Comparison of ENCODE assay signal across 8 cellular contexts in genomic region chr14:56004807-56005579, GRCh38.
DNase-seq lines count a peak whose midpoint lies in the region; ATAC-seq, FAIRE-seq and TF ChIP-seq lines count a peak whose summit lies in the region.

No MANE protein-coding gene starts in this region.

- H3K36me3 Mint-ChIP-seq in activated T-cell treated with anti-CD3 and anti-CD28 coated beads, Interleukin-2, amount 50 U/mL, for 72 hours (ENCODE audit: insufficient read depth in 2 of 2), result peaks cover 0 to 4% of the 10 kb centered on the region in 2 donors

- no peaks in the 10 kb centered on the region for H3K79me2 ChIP-seq in DND-41 (ENCODE audit: insufficient read depth, low read length)

- DNase-seq in DND-41 (peak; percentile 64), HTR-8/SVneo (ENCODE audit: insufficient read length, low spot score) (peak; percentile 24), left ventricle myocardium inferior (no peak), DMS114 treated with DMSO at 0.1 percent for 48 hours (lab: John Stamatoyannopoulos, UW; ENCODE audit: unreplicated experiment) (no peak), NCI-H2107 treated with DMSO at 0.1 percent for 48 hours (lab: John Stamatoyannopoulos, UW; ENCODE audit: unreplicated experiment) (no peak)
- peak; percentile 27 to 39 for DNase-seq in activated T-cell treated with anti-CD3 and anti-CD28 coated beads, Interleukin-2, amount 50 U/mL, for 72 hours

- FAIRE-seq in HTR-8/SVneo (lab: Jason Lieb, UNC), result peak; percentile 46

- H3K4me1 Mint-ChIP-seq in activated T-cell treated with anti-CD3 and anti-CD28 coated beads, Interleukin-2, amount 50 U/mL, for 72 hours (ENCODE audit: low read depth), result peaks cover 36% of the 10 kb centered on the region

- H3K36me3 ChIP-seq in DND-41 (ENCODE audit: insufficient read depth, low read length), result no peaks in the 10 kb centered on the region
- H3K36me3 ChIP-seq in left ventricle myocardium inferior, result no peaks in the 10 kb centered on the region
- no peaks in the 10 kb centered on the region for H3K36me3 ChIP-seq in skeletal muscle tissue (ENCODE audit: control insufficient read depth in 3 of 3, insufficient read depth in 3 of 3, low read length in 3 of 3)

- ATAC-seq in DND-41 (ENCODE audit: insufficient read depth, low read depth) (peak; percentile 65), GM21423 (IDR thresholded peaks at IDR 0.05; ENCODE audit: unreplicated experiment) (peak; percentile 81)
- peak; percentile 68 to 78 for ATAC-seq in activated T-cell treated with anti-CD3 and anti-CD28 coated beads, Interleukin-2, amount 50 U/mL, for 72 hours (replicated peaks in 1 of 2)

- peaks cover 4 to 7% of the 10 kb centered on the region in 2 donors for H3K9me3 Mint-ChIP-seq in activated T-cell treated with anti-CD3 and anti-CD28 coated beads, Interleukin-2, amount 50 U/mL, for 72 hours

- H3K27me3 Mint-ChIP-seq in activated T-cell treated with anti-CD3 and anti-CD28 coated beads, Interleukin-2, amount 50 U/mL, for 72 hours (ENCODE audit: low read depth), result peaks cover 59% of the 10 kb centered on the region

- H3K4me2 ChIP-seq in DND-41 (ENCODE audit: insufficient read depth, low read length), result peak overlapping the region; percentile 66

- H3K9me3 ChIP-seq in DND-41 (ENCODE audit: insufficient read depth, low read length, severe bottlenecking) (peaks cover 11% of the 10 kb centered on the region), left ventricle myocardium inferior (replicated peaks) (peaks cover 21% of the 10 kb centered on the region), skeletal muscle tissue (ENCODE audit: control insufficient read depth in 3 of 3, low read length in 3 of 3) (no peaks in the 10 kb centered on the region)

- H4K20me1 ChIP-seq in DND-41 (ENCODE audit: insufficient read depth, low read length), result no peaks in the 10 kb centered on the region; the same call in 1 of the 2 replicates

- peak overlapping the region; percentile 22; the same call in 1 of the 2 replicates for H3K9ac ChIP-seq in DND-41 (ENCODE audit: low read depth, low read length)
- peak overlapping the region; percentile 0 to 54 (median 45) for H3K9ac ChIP-seq in skeletal muscle tissue (ENCODE audit: low read depth in 1 of 3, low read length in 3 of 3)

- intact Hi-C loops in left ventricle myocardium inferior (cut with micrococcal nuclease), result no loop called here

- H3K27ac ChIP-seq in DND-41 (ENCODE audit: low read length) (peak overlapping the region; percentile 13; the same call in 1 of the 2 replicates), left ventricle myocardium inferior (replicated peaks) (peak overlapping the region; percentile 53), skeletal muscle tissue (ENCODE audit: low read depth, low read length) (peak overlapping the region; percentile 68)

- H3K27me3 ChIP-seq in DND-41 (ENCODE audit: insufficient read depth, low read length, poor library complexity) (no peaks in the 10 kb centered on the region), left ventricle myocardium inferior (ENCODE audit: low read depth) (no peaks in the 10 kb centered on the region), skeletal muscle tissue (ENCODE audit: control insufficient read depth in 3 of 3, insufficient read depth in 3 of 3, low read length in 3 of 3) (no peaks in the 10 kb centered on the region)

- no peak for TF ChIP-seq CTCF in DND-41 (IDR thresholded peaks at IDR 0.05; ENCODE audit: borderline replicate concordance, extremely low read depth, low read length, poor library complexity, severe bottlenecking)
- no peak for TF ChIP-seq CTCF in left ventricle myocardium inferior (IDR thresholded peaks at IDR 0.05; ENCODE audit: borderline replicate concordance)

- no peak overlapping the region for H3K27ac Mint-ChIP-seq in activated T-cell treated with anti-CD3 and anti-CD28 coated beads, Interleukin-2, amount 50 U/mL, for 72 hours

- peak overlapping the region in 1 of 2 experiments; percentile 2; a peak in 1 of 4 replicates for H3K4me3 ChIP-seq in DND-41 (ENCODE audit: low read depth in 1 of 2, low read length in 2 of 2)
- peak overlapping the region; percentile 44 for H3K4me3 ChIP-seq in left ventricle myocardium inferior
- peak overlapping the region in 1 of 3 donors; percentile 14 for H3K4me3 ChIP-seq in skeletal muscle tissue (ENCODE audit: low read length in 3 of 3)

- H2AFZ ChIP-seq in DND-41 (ENCODE audit: low read depth, low read length), result no peak overlapping the region

- H3K4me1 ChIP-seq in DND-41 (ENCODE audit: insufficient read depth, low read length) (peaks cover 44% of the 10 kb centered on the region), left ventricle myocardium inferior (peaks cover 5% of the 10 kb centered on the region), skeletal muscle tissue (ENCODE audit: control insufficient read depth in 3 of 3, insufficient read depth in 3 of 3, low read length in 3 of 3) (peaks cover 0 to 2% (median 0%) of the 10 kb centered on the region in 3 donors)

- H3K4me3 Mint-ChIP-seq in activated T-cell treated with anti-CD3 and anti-CD28 coated beads, Interleukin-2, amount 50 U/mL, for 72 hours, result peak overlapping the region; percentile 55 to 58

Comparison
In these comparisons a context has a peak if more than half of its experiments do, and no peak if none do; other contexts are left out.
1. DNase-seq: peak in DND-41 (single experiment), HTR-8/SVneo (single experiment) and activated T-cell treated with anti-CD3 and anti-CD28 coated beads, Interleukin-2, amount 50 U/mL, for 72 hours (2 of 2); none in left ventricle myocardium inferior (single experiment), DMS114 treated with DMSO at 0.1 percent for 48 hours (single experiment) and NCI-H2107 treated with DMSO at 0.1 percent for 48 hours (single experiment).
2. H3K27ac ChIP-seq: peak in every context shown above with its lines; median percentile 68 in skeletal muscle tissue; 53 in left ventricle myocardium inferior; 13 in DND-41.
3. Peak in every context shown above with its lines, with median percentiles within 50 percentile points of each other: ATAC-seq.